In the genomic region with DNA sequence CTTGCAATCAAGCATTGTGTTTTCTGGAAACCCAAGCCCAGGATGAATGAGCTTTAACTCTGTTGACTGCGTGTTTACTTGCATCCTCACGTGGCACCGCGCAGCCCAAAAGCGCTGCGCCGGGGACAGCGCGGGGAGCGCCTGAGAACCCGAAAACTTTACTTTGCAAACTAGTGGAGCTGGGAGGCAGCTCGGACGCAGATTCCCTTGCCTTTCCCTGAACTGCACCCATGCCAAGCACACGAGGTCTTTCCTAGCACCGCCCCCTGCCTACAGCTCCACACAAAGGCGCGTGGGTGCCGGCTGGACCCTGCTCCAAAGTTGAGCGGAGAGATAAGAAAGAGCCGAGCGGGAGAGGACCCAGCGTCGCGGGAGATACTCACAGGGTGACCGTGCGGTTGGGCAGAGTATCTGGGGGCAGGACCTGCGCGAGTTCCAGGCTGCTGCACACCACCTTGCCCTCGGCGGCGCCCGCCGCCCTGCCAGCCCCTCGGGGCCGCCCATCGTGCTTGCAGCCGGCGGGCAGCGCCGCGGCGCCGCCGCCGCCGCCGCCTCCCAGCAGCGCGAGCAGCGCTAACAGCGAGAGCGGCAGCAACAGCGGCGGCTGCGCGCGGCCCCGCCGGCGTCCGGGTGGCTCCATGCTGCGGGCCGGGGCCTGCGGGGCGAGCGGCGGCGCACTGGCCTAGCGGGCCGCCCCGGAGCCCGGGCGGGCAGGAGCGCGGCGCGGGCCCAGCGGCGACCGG, we compare ENCODE assay signal across 8 cellular contexts. TPM values are rescaled to one million over a fixed set of nuclear protein-coding genes. Genes with fewer than 3 reads are reported as not detected.
A peak's percentile ranks its signal among the peaks of the same experiment; 100 is the strongest.
DNase-seq lines count a peak whose midpoint lies in the region; ATAC-seq and TF ChIP-seq lines count a peak whose summit lies in the region.

No MANE protein-coding gene starts in this region.

- POLR2A ChIA-PET in naive thymus-derived CD4-positive, alpha-beta T cell (lab: Charles Lee), result no interaction called here
- POLR2A ChIA-PET in OCI-LY7 (lab: Charles Lee), result no interaction called here

- no peak overlapping the region for H3K4me2 ChIP-seq in OCI-LY7 (ENCODE audit: low read length)

- H3K36me3 ChIP-seq in naive thymus-derived CD4-positive, alpha-beta T cell (ENCODE audit: control insufficient read depth in 2 of 3, insufficient read depth in 3 of 3, low read length in 3 of 3), result no peaks in the 10 kb centered on the region
- no peaks in the 10 kb centered on the region for H3K36me3 ChIP-seq in OCI-LY7 (ENCODE audit: insufficient read depth, low read length)

- ATAC-seq in HG02610 (IDR thresholded peaks at IDR 0.05; ENCODE audit: unreplicated experiment), result peak; percentile 44
- ATAC-seq in naive thymus-derived CD4-positive, alpha-beta T cell, result peak; percentile 75

- H3K79me2 ChIP-seq in OCI-LY7 (ENCODE audit: insufficient read depth, low read depth, low read length), result no peaks in the 10 kb centered on the region

- peak overlapping the region; percentile 56 to 92 (median 83) for H3K27ac Mint-ChIP-seq in naive thymus-derived CD4-positive, alpha-beta T cell

- H3K4me1 ChIP-seq in naive thymus-derived CD4-positive, alpha-beta T cell (ENCODE audit: control insufficient read depth in 2 of 2, insufficient read depth in 2 of 2, low read length in 2 of 2), result peaks cover 0 to 3% of the 10 kb centered on the region in 2 donors
- no peaks in the 10 kb centered on the region for H3K4me1 ChIP-seq in OCI-LY7 (ENCODE audit: insufficient read depth, low read length, poor library complexity, severe bottlenecking)

- peak; percentile 78 for DNase-seq in EL
- DNase-seq in NCI-H226, result peak; percentile 63
- peak; percentile 37 for DNase-seq in activated T-cell treated with anti-CD3 and anti-CD28 coated beads for 48 hours (ENCODE audit: low read depth)
- DNase-seq in fibroblast of the aortic adventitia (ENCODE audit: low read depth), result peak; percentile 73
- DNase-seq in naive thymus-derived CD4-positive, alpha-beta T cell, result peak in 8 of 9 donors; percentile 17 to 56 (median 36)
- peak in 40 of 49 donors; percentile 4 to 59 (median 22) for DNase-seq in substantia nigra (lab: John Stamatoyannopoulos, UW)
- no peak for DNase-seq in OCI-LY7 (ENCODE audit: low spot score)

- peaks cover 0 to 5% (median 0%) of the 10 kb centered on the region in 5 donors for H3K36me3 Mint-ChIP-seq in naive thymus-derived CD4-positive, alpha-beta T cell

- H2AFZ ChIP-seq in OCI-LY7 (ENCODE audit: low read length), result no peak overlapping the region

- H3K4me1 Mint-ChIP-seq in naive thymus-derived CD4-positive, alpha-beta T cell, result peaks cover 7 to 34% (median 27%) of the 10 kb centered on the region in 7 donors

- no peaks in the 10 kb centered on the region for H4K20me1 ChIP-seq in OCI-LY7 (ENCODE audit: insufficient read depth, low read length)

- TF ChIP-seq CTCF in fibroblast of the aortic adventitia (IDR thresholded peaks at IDR 0.05; ENCODE audit: insufficient read depth, low read length) (no peak), OCI-LY7 (conservative IDR thresholded peaks at IDR 0.05; ENCODE audit: low read length) (no peak)

- H3K9me3 ChIP-seq in naive thymus-derived CD4-positive, alpha-beta T cell (ENCODE audit: control insufficient read depth in 2 of 3, low read length in 3 of 3), result no peaks in the 10 kb centered on the region
- H3K9me3 ChIP-seq in OCI-LY7 (ENCODE audit: low read length), result no peaks in the 10 kb centered on the region

- CTCF ChIA-PET in naive thymus-derived CD4-positive, alpha-beta T cell (lab: Charles Lee), result no interaction called here
- CTCF ChIA-PET in OCI-LY7 (lab: Charles Lee; ENCODE audit: unreplicated experiment), result no interaction called here

- peaks cover 0 to 4% (median 0%) of the 10 kb centered on the region in 11 donors for H3K9me3 Mint-ChIP-seq in naive thymus-derived CD4-positive, alpha-beta T cell

- no TSS peak for BruUV-seq in OCI-LY7 (replicated peaks; lab: Mats Ljungman, UMichigan)

- H3K9me2 ChIP-seq in OCI-LY7 (ENCODE audit: insufficient read depth, low read length), result no peaks in the 10 kb centered on the region

- H3K27ac ChIP-seq in naive thymus-derived CD4-positive, alpha-beta T cell (ENCODE audit: low read depth, low read length), result peak overlapping the region; percentile 40
- H3K27ac ChIP-seq in substantia nigra (ENCODE audit: low read depth, low read length, poor library complexity, severe bottlenecking) (no peak overlapping the region), OCI-LY7 (ENCODE audit: low read depth, low read length, poor library complexity, severe bottlenecking) (no peak overlapping the region)

- no peaks in the 10 kb centered on the region for H3K27me3 ChIP-seq in naive thymus-derived CD4-positive, alpha-beta T cell (ENCODE audit: control insufficient read depth in 2 of 2, insufficient read depth in 2 of 2, low read length in 2 of 2)

- H3K27me3 Mint-ChIP-seq in naive thymus-derived CD4-positive, alpha-beta T cell, result peaks cover 0 to 15% (median 0%) of the 10 kb centered on the region in 5 donors

- intact Hi-C loops in naive thymus-derived CD4-positive, alpha-beta T cell (cut with micrococcal nuclease), result loop anchor here (1.0 to 10.0 kb wide), 8 partner anchors 15 to 281 kb away; no protein-coding TSS in a partner anchor
- intact Hi-C loops in OCI-LY7 (cut with micrococcal nuclease; ENCODE audit: unreplicated experiment), result no loop called here

- H3K4me3 Mint-ChIP-seq in naive thymus-derived CD4-positive, alpha-beta T cell, result peak overlapping the region; percentile 90 to 99 (median 97)

- H3K4me3 ChIP-seq in fibroblast of the aortic adventitia (ENCODE audit: low read depth, low read length) (peak overlapping the region; percentile 78), OCI-LY7 (ENCODE audit: low read depth, low read length, poor library complexity, severe bottlenecking) (no peak overlapping the region)
- peak overlapping the region; percentile 63 for H3K4me3 ChIP-seq in naive thymus-derived CD4-positive, alpha-beta T cell (ENCODE audit: low read length)

RNA-seq across cellular contexts. Expression of gene ADGRA3, which starts 0.6 kb away (rescaled TPM):
- total RNA-seq in fibroblast of the aortic adventitia (ENCODE audit: low replicate concordance) (22.8 and 31.9 TPM in 2 replicates), OCI-LY7 (2022) (not detected in 2 replicates)
- total RNA-seq in naive thymus-derived CD4-positive, alpha-beta T cell, result 1 to 10 TPM; 4.1 to 5.2 (median 4.9) TPM
- 1 to 10 TPM in 1 of 2 donors, under 1 TPM in 1; 0.60 to 2.1 TPM for polyA plus RNA-seq in naive thymus-derived CD4-positive, alpha-beta T cell
- total RNA-seq in OCI-LY7 (2014; rRNA removed; shearing (Covaris generic)), result not detected in 2 replicates

Comparison
In these comparisons a context has a peak if more than half of its experiments do, and no peak if none do; other contexts are left out.
1. RNA of gene ADGRA3, which starts 0.6 kb away (total RNA-seq): 22.8 to 31.9 TPM in fibroblast of the aortic adventitia and 4.1 to 5.2 TPM in naive thymus-derived CD4-positive, alpha-beta T cell; not detected in OCI-LY7; every median in the first group is over 4 times any median in the second.